ENCODE assay signal across 26 cellular contexts in the genomic region with DNA sequence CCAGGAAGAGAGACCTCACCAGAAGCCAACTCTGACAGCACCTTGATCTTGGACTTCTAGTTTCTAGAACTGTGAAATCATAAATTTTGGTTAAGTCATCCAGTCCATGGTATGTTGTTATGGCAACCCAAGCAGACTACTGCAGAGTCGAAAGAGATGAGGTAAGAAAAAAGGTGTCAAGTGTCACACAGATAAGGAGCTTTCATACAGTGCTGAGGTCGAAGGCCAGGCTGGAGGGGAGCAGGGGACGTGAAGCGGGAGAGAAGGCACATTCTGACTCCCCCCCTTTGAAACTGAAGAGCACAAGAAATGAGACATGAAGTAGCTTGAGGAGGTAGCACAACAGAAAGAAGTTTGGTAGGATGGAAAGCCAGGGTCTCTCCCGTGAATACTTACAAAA.
A peak's percentile ranks its signal among the peaks of the same experiment; 100 is the strongest.
DNase-seq lines count a peak whose midpoint lies in the region; ATAC-seq, FAIRE-seq and TF ChIP-seq lines count a peak whose summit lies in the region.
"Had no signal": no experiment of that assay in that cellular context is flagged by ENCODE, and none has a peak within 500 bp of the region (broad histone marks: within the 10 kb centered on the region; RNA-seq: fewer than 3 reads in every experiment).

No MANE protein-coding gene starts in this region.

- in situ Hi-C loops in K562 (cut with MboI): no loop called here

- no peaks in the 10 kb centered on the region for H3K27me3 ChIP-seq in K562 (ENCODE audit: control insufficient read depth in 2 of 2, insufficient read depth in 2 of 2, low read length in 2 of 2)
- H3K27me3 ChIP-seq: gastrocnemius medialis, right atrium auricular region, tibial nerve had no signal

- no peak for TF ChIP-seq EP300 in K562 (IDR thresholded peaks at IDR 0.05; ENCODE audit: low read length)

- CTCF ChIA-PET in K562 (lab: Yijun Ruan, JAX; ENCODE audit: low intra/inter-chr PET ratio): no interaction called here

- H3K4me2 ChIP-seq in K562 (ENCODE audit: insufficient read depth, low read length): no peak overlapping the region

- BruUV-seq in K562 (replicated peaks; lab: Mats Ljungman, UMichigan): no TSS peak

- H3K4me3 ChIP-seq in K562: no peak overlapping the region
- H3K4me3 ChIP-seq: gastrocnemius medialis, right atrium auricular region, SK-N-MC, tibial nerve had no signal

- no peaks in the 10 kb centered on the region for H3K9me3 ChIP-seq in K562 (replicated peaks; ENCODE audit: control insufficient read depth, insufficient read depth, low read depth, low read length)
- H3K9me3 ChIP-seq: gastrocnemius medialis, right atrium auricular region, tibial nerve had no signal

- no peak overlapping the region for H2AFZ ChIP-seq in K562 (ENCODE audit: low read depth, low read length)

- peak; percentile 11 for FAIRE-seq in K562 (lab: Jason Lieb, UNC)

- ATAC-seq in K562: peak; percentile 67
- ATAC-seq in GM19328 (IDR thresholded peaks at IDR 0.05; ENCODE audit: unreplicated experiment): no peak
- ATAC-seq in esophagus mucosa: no peak
- ATAC-seq: activated T-helper 17 cell treated with anti-CD3 and anti-CD28 coated beads, Interleukin-2, amount 50 U/mL, for 72 hours; gastrocnemius medialis; HCT116; stimulated activated naive CD8-positive, alpha-beta T cell treated with anti-CD3 and anti-CD28 coated beads, Interleukin-15, amount 100 ng/mL, for 72 hours had no signal

- no peaks in the 10 kb centered on the region for H3K9me1 ChIP-seq in K562 (ENCODE audit: control insufficient read depth, insufficient read depth, low read length)

- no peaks in the 10 kb centered on the region for H3K79me2 ChIP-seq in K562 (ENCODE audit: control insufficient read depth, insufficient read depth, low read length)

- no peak for TF ChIP-seq RAD21 in K562 (CRISPR knock-in tag; conservative IDR thresholded peaks at IDR 0.05 in 1 of 2, IDR thresholded peaks at IDR 0.05 in 1 of 2)

- intact Hi-C loops in K562 (cut with micrococcal nuclease): no loop called here

- no peak overlapping the region for H3K27ac ChIP-seq in K562 (ENCODE audit: extremely low read depth, low read depth, low read length)
- H3K27ac ChIP-seq: C4-2B, gastrocnemius medialis, right atrium auricular region, SK-N-MC, tibial nerve had no signal

- H3K36me3 ChIP-seq in K562 (ENCODE audit: control insufficient read depth, insufficient read depth, low read length): no peaks in the 10 kb centered on the region
- H3K36me3 ChIP-seq: gastrocnemius medialis, right atrium auricular region, tibial nerve had no signal

- H4K20me1 ChIP-seq in K562 (replicated peaks; ENCODE audit: control insufficient read depth, insufficient read depth, low read length): no peaks in the 10 kb centered on the region

- POLR2A ChIA-PET in K562 (lab: Yijun Ruan, JAX): no interaction called here

- TF ChIP-seq CTCF in K562 (IDR thresholded peaks at IDR 0.05 in 2 of 3, conservative IDR thresholded peaks at IDR 0.05 in 1 of 3; ENCODE audit: insufficient read depth in 2 of 3, low read depth in 1 of 3, low read length in 3 of 3): no peak

- WGBS in K562 (ENCODE audit: insufficient coverage, low coverage, missing lambda C conversion rate): 0% methylated on average over 4 of the region's 5 CpGs

- H3K9ac ChIP-seq in K562 (ENCODE audit: insufficient read depth in 1 of 2, low read depth in 2 of 2, low read length in 2 of 2): no peak overlapping the region

- TF ChIP-seq POLR2A in K562 (conservative IDR thresholded peaks at IDR 0.05): no peak

- peak; percentile 32 for DNase-seq in DMS53 treated with DMSO at 0.1 percent for 48 hours (lab: John Stamatoyannopoulos, UW; ENCODE audit: unreplicated experiment)
- peak; percentile 20 for DNase-seq in LHCN-M2 (ENCODE audit: low read depth)
- peak in 1 of 4 experiments; percentile 4 for DNase-seq in K562 (ENCODE audit: extremely low read depth in 1 of 4, low spot score in 3 of 4)
- DNase-seq in left kidney (ENCODE audit: low read depth, low spot score): peak; percentile 77
- DNase-seq in T-helper 1 cell: no peak
- DNase-seq: activated B cell treated with CpG ODN at 0.5 μM for 24 hours; activated CD4-positive, alpha-beta T cell treated with anti-CD3 and anti-CD28 coated beads, Interleukin-2, amount 50 U/mL, for 4 hours; activated CD8-positive, alpha-beta memory T cell treated with anti-CD3 and anti-CD28 coated beads, Interleukin-2, amount 50 U/mL, for 4 hours; cerebellar nuclear complex; gastrocnemius medialis; GDM1; naive B cell; NCI-H1092 treated with DMSO at 0.1 percent for 48 hours; NCI-H2081; NCI-H524; stimulated activated CD4-positive, alpha-beta T cell treated with anti-CD3 and anti-CD28 coated beads, Interleukin-12 subunit alpha, Interleukin-12 subunit beta, amount 100 ng/mL, for 4 hours; stimulated activated CD4-positive, alpha-beta T cell treated with anti-CD3 and anti-CD28 coated beads, Interleukin-4, amount 100 ng/mL, for 4 hours; stimulated activated naive CD8-positive, alpha-beta T cell treated with anti-CD3 and anti-CD28 coated beads, Interleukin-15, amount 100 ng/mL, for 72 hours had no signal

- H3K4me1 ChIP-seq in K562 (replicated peaks in 1 of 2; ENCODE audit: control insufficient read depth in 2 of 2, insufficient read depth in 2 of 2, low read length in 2 of 2): no peaks in the 10 kb centered on the region
- H3K4me1 ChIP-seq: gastrocnemius medialis, right atrium auricular region, tibial nerve had no signal

TF ChIP-seq in K562, 482 proteins besides CTCF, POLR2A, EP300 and RAD21 (continues in another document):
- TF ChIP-seq ZNF431 (CRISPR knock-in tag; IDR thresholded peaks at IDR 0.05): no peak
- TF ChIP-seq, protein P1, sequence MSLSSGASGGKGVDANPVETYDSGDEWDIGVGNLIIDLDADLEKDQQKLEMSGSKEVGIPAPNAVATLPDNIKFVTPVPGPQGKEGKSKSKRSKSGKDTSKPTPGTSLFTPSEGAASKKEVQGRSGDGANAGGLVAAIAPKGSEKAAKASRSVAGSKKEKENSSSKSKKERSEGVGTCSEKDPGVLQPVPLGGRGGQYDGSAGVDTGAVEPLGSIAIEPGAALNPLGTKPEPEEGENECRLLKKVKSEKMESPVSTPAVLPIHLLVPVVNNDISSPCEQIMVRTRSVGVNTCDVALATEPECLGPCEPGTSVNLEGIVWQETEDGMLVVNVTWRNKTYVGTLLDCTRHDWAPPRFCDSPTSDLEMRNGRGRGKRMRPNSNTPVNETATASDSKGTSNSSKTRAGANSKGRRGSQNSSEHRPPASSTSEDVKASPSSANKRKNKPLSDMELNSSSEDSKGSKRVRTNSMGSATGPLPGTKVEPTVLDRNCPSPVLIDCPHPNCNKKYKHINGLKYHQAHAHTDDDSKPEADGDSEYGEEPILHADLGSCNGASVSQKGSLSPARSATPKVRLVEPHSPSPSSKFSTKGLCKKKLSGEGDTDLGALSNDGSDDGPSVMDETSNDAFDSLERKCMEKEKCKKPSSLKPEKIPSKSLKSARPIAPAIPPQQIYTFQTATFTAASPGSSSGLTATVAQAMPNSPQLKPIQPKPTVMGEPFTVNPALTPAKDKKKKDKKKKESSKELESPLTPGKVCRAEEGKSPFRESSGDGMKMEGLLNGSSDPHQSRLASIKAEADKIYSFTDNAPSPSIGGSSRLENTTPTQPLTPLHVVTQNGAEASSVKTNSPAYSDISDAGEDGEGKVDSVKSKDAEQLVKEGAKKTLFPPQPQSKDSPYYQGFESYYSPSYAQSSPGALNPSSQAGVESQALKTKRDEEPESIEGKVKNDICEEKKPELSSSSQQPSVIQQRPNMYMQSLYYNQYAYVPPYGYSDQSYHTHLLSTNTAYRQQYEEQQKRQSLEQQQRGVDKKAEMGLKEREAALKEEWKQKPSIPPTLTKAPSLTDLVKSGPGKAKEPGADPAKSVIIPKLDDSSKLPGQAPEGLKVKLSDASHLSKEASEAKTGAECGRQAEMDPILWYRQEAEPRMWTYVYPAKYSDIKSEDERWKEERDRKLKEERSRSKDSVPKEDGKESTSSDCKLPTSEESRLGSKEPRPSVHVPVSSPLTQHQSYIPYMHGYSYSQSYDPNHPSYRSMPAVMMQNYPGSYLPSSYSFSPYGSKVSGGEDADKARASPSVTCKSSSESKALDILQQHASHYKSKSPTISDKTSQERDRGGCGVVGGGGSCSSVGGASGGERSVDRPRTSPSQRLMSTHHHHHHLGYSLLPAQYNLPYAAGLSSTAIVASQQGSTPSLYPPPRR (CRISPR knock-in tag; IDR thresholded peaks at IDR 0.05; ENCODE audit: borderline replicate concordance): no peak
- TF ChIP-seq HDAC6 (IDR thresholded peaks at IDR 0.05; ENCODE audit: low read depth, low read length): no peak
- TF ChIP-seq DIDO1 (tag; IDR thresholded peaks at IDR 0.05; ENCODE audit: low read depth): no peak
- no peak for TF ChIP-seq BDP1 (IDR thresholded peaks at IDR 0.05; ENCODE audit: insufficient read depth, insufficient read length)
- no peak for TF ChIP-seq HNRNPLL (IDR thresholded peaks at IDR 0.05; ENCODE audit: low read depth, low read length, poor library complexity, severe bottlenecking)
- TF ChIP-seq ELF2 (CRISPR knock-in tag; IDR thresholded peaks at IDR 0.05): no peak
- no peak for TF ChIP-seq CXXC5 (CRISPR knock-in tag; IDR thresholded peaks at IDR 0.05)
- no peak for TF ChIP-seq JUND (IDR thresholded peaks at IDR 0.05; ENCODE audit: borderline replicate concordance, low read depth, low read length)
- TF ChIP-seq JUND (tag; IDR thresholded peaks at IDR 0.05; ENCODE audit: borderline replicate concordance, low read depth, low read length): peak; percentile 20; the same call in 1 of the 3 replicates
- TF ChIP-seq, protein P2, sequence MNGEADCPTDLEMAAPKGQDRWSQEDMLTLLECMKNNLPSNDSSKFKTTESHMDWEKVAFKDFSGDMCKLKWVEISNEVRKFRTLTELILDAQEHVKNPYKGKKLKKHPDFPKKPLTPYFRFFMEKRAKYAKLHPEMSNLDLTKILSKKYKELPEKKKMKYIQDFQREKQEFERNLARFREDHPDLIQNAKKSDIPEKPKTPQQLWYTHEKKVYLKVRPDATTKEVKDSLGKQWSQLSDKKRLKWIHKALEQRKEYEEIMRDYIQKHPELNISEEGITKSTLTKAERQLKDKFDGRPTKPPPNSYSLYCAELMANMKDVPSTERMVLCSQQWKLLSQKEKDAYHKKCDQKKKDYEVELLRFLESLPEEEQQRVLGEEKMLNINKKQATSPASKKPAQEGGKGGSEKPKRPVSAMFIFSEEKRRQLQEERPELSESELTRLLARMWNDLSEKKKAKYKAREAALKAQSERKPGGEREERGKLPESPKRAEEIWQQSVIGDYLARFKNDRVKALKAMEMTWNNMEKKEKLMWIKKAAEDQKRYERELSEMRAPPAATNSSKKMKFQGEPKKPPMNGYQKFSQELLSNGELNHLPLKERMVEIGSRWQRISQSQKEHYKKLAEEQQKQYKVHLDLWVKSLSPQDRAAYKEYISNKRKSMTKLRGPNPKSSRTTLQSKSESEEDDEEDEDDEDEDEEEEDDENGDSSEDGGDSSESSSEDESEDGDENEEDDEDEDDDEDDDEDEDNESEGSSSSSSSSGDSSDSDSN (IDR thresholded peaks at IDR 0.05; ENCODE audit: borderline replicate concordance in 1 of 2, low read depth in 2 of 2, low read length in 2 of 2): no peak
- TF ChIP-seq NEUROD1 (IDR thresholded peaks at IDR 0.05; ENCODE audit: borderline replicate concordance, low read depth, low read length, partially characterized antibody): no peak

Comparison
In these comparisons a context has a peak if more than half of its experiments do, and no peak if none do; other contexts are left out.
1. DNase-seq: peak in DMS53 treated with DMSO at 0.1 percent for 48 hours (single experiment), LHCN-M2 (single experiment) and left kidney (single experiment); none in T-helper 1 cell (0 of 5).